Comparison of ENCODE assay signal across 9 cellular contexts in the genomic region with DNA sequence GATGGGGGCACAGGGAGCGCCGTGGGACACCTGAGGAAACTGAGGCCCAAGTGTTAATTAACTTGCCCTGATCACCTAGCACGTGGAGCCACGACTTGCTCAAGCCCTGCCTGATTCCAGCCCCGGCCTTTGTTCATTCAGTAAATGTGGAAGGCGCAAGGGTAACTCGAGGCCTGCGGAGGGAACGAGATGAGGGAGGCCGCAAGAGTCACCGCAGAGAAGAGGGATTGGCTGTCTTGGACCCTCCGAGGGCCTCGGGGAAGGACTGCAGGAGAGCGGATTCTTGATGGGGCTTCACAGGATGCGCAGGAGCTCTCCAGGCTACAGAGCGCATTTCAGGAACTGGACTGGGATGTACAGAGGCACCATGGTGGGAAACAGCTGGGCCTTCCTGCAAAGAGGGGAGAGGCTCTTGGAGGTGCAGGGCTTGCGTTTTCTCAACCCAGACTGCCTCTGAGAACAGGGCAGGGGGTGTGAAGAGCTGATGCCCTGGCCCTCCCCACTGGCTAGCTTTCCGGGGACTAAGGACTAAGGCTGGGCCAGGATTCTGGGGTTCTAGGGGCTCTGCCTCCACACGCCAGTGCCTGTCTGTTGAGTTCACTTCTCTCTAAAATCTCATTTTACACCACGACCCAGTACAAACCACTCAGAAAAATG. TPM values are rescaled to one million over a fixed set of nuclear protein-coding genes. Genes with fewer than 3 reads are reported as not detected.
DNase-seq lines count a peak whose midpoint lies in the region; ATAC-seq, FAIRE-seq and TF ChIP-seq lines count a peak whose summit lies in the region.
"Had no signal": no experiment of that assay in that cellular context is flagged by ENCODE, and none has a peak within 500 bp of the region (broad histone marks: within the 10 kb centered on the region; RNA-seq: fewer than 3 reads in every experiment).

No MANE protein-coding gene starts in this region.

- intact Hi-C loops in Calu3 (cut with micrococcal nuclease; ENCODE audit: unreplicated experiment) = no loop called here
- intact Hi-C loops in Panc1 (cut with micrococcal nuclease; ENCODE audit: unreplicated experiment) = loop anchor here (5.0 kb wide), 1 partner anchor 46 kb away; no protein-coding TSS in a partner anchor

- POLR2A ChIA-PET in Panc1 (lab: Charles Lee) = interaction anchor here (0.6 kb wide), 1 partner anchor 28 kb away, joined by 4 read pairs; the partner anchor contains the start of gene CAPN10

- DNase-seq in Calu3 = no peak
- DNase-seq in Panc1 (ENCODE audit: low read depth, low spot score) = no peak
- no peak for DNase-seq in effector memory CD8-positive, alpha-beta T cell
- DNase-seq in Kasumi-1 (lab: John Stamatoyannopoulos, UW) = no peak
- no peak for DNase-seq in small intestine
- DNase-seq in NCI-H1105 treated with DMSO at 0.1 percent for 48 hours (lab: John Stamatoyannopoulos, UW) = no peak
- no peak for DNase-seq in NCI-H1930 (lab: John Stamatoyannopoulos, UW)

- FAIRE-seq in small intestine (lab: Jason Lieb, UNC) = no peak

- H3K9me3 Mint-ChIP-seq in Calu3 (ENCODE audit: low read depth, unreplicated experiment) = no peaks in the 10 kb centered on the region
- no peaks in the 10 kb centered on the region for H3K9me3 Mint-ChIP-seq in effector memory CD8-positive, alpha-beta T cell

- H3K9ac ChIP-seq in parathyroid adenoma = no peak overlapping the region

- H3K4me1 Mint-ChIP-seq in Calu3 (ENCODE audit: low read depth, unreplicated experiment) = peaks cover 34% of the 10 kb centered on the region
- peaks cover 44 to 49% of the 10 kb centered on the region in 2 donors for H3K4me1 Mint-ChIP-seq in effector memory CD8-positive, alpha-beta T cell (ENCODE audit: low read depth in 2 of 2)

- H3K27me3 ChIP-seq in Panc1 (ENCODE audit: control insufficient read depth, insufficient read depth, low read length) (no peaks in the 10 kb centered on the region), parathyroid adenoma (ENCODE audit: control insufficient read depth, insufficient read depth, low read length) (no peaks in the 10 kb centered on the region), small intestine (ENCODE audit: control insufficient read depth in 2 of 2, insufficient read depth in 2 of 2, low read length in 2 of 2) (no peaks in the 10 kb centered on the region)
- H3K27me3 ChIP-seq: SJSA1 had no signal

- 80 to 84% (median 82%) methylated on average over 20 of the region's 20 CpGs for WGBS in small intestine, 3 donors

- H2AFZ ChIP-seq in parathyroid adenoma = no peak overlapping the region

- CTCF ChIA-PET in Calu3 (lab: Charles Lee) = interaction anchor here (0.6 to 2.0 kb wide), 3 partner anchors 22 to 98 kb away, joined by 3 to 13 read pairs (median 10); no protein-coding TSS in a partner anchor
- CTCF ChIA-PET in Panc1 (lab: Charles Lee) = interaction anchor here (0.7 kb wide), 1 partner anchor 366 kb away, joined by 3 read pairs; no protein-coding TSS in a partner anchor

- H3K9me3 ChIP-seq in Panc1 (ENCODE audit: control insufficient read depth, insufficient read depth, low read depth, low read length) = no peaks in the 10 kb centered on the region
- no peaks in the 10 kb centered on the region for H3K9me3 ChIP-seq in parathyroid adenoma (ENCODE audit: control insufficient read depth, low read length)
- no peaks in the 10 kb centered on the region for H3K9me3 ChIP-seq in small intestine (ENCODE audit: control insufficient read depth, low read depth)
- H3K9me3 ChIP-seq: SJSA1 had no signal

- peaks cover 60% of the 10 kb centered on the region for H3K36me3 Mint-ChIP-seq in Calu3 (ENCODE audit: insufficient read depth, unreplicated experiment)
- H3K36me3 Mint-ChIP-seq in effector memory CD8-positive, alpha-beta T cell (ENCODE audit: insufficient read depth) = peaks cover 36% of the 10 kb centered on the region

- H3K27ac ChIP-seq in Panc1 (ENCODE audit: low read length) = peak overlapping the region; percentile 91
- H3K27ac ChIP-seq in parathyroid adenoma = no peak overlapping the region
- no peak overlapping the region for H3K27ac ChIP-seq in small intestine (ENCODE audit: low read depth in 1 of 2, low read length in 1 of 2)
- H3K27ac ChIP-seq: SJSA1 had no signal

- in situ Hi-C loops in Panc1 (cut with HindIII; ENCODE audit: low pct_unique_long_range_greater_than_20kb, low sequenced_read_pairs) = no loop called here

- peak overlapping the region; percentile 93 for H3K4me3 Mint-ChIP-seq in Calu3 (ENCODE audit: low read depth, unreplicated experiment)
- peak overlapping the region; percentile 92 to 93 for H3K4me3 Mint-ChIP-seq in effector memory CD8-positive, alpha-beta T cell

- peak overlapping the region; percentile 83 for H3K27ac Mint-ChIP-seq in Calu3 (ENCODE audit: unreplicated experiment)
- H3K27ac Mint-ChIP-seq in effector memory CD8-positive, alpha-beta T cell = peak overlapping the region in 1 of 2 donors; percentile 44

- peaks cover 35% of the 10 kb centered on the region for H3K79me2 ChIP-seq in parathyroid adenoma

- H3K4me3 ChIP-seq in Panc1 (ENCODE audit: low read depth in 2 of 2, low read length in 2 of 2) = peak overlapping the region; percentile 24 to 38
- H3K4me3 ChIP-seq in parathyroid adenoma (ENCODE audit: low read depth, low read length) = peak overlapping the region; percentile 11
- peak overlapping the region in 1 of 2 donors; percentile 56 for H3K4me3 ChIP-seq in small intestine (ENCODE audit: low read depth in 1 of 2, low read length in 2 of 2)
- H3K4me3 ChIP-seq: SJSA1 had no signal

- peaks cover 32% of the 10 kb centered on the region for H3K4me1 ChIP-seq in Panc1 (ENCODE audit: control insufficient read depth, insufficient read depth, low read length)
- H3K4me1 ChIP-seq in parathyroid adenoma = peaks cover 16% of the 10 kb centered on the region
- peaks cover 6 to 8% of the 10 kb centered on the region in 2 donors for H3K4me1 ChIP-seq in small intestine (ENCODE audit: control insufficient read depth in 2 of 2, insufficient read depth in 1 of 2, low read depth in 1 of 2, low read length in 1 of 2)

- TF ChIP-seq CTCF in Calu3 (IDR thresholded peaks at IDR 0.05; ENCODE audit: unreplicated experiment) (no peak), Panc1 (IDR thresholded peaks at IDR 0.05) (no peak), parathyroid adenoma (IDR thresholded peaks at IDR 0.05) (no peak)

- BruUV-seq in Calu3 (replicated peaks; lab: Mats Ljungman, UMichigan) = no TSS peak
- no TSS peak for BruUV-seq in Panc1 (replicated peaks; lab: Mats Ljungman, UMichigan)

- H3K27me3 Mint-ChIP-seq in Calu3 (ENCODE audit: unreplicated experiment) = no peaks in the 10 kb centered on the region
- H3K27me3 Mint-ChIP-seq in effector memory CD8-positive, alpha-beta T cell = no peaks in the 10 kb centered on the region

- H3K36me3 ChIP-seq in Panc1 (ENCODE audit: control insufficient read depth, insufficient read depth, low read length) (peaks cover 4% of the 10 kb centered on the region), parathyroid adenoma (ENCODE audit: control insufficient read depth, insufficient read depth, low read length) (no peaks in the 10 kb centered on the region), small intestine (ENCODE audit: control insufficient read depth in 2 of 2, insufficient read depth in 2 of 2, low read length in 2 of 2) (no peaks in the 10 kb centered on the region)

- H3K4me2 ChIP-seq in parathyroid adenoma (ENCODE audit: low read length) = peak overlapping the region; percentile 63

- ATAC-seq in Panc1 = no peak
- ATAC-seq in effector memory CD8-positive, alpha-beta T cell (replicated peaks) = no peak

RNA-seq across cellular contexts. Expression of gene ANKMY1, which starts 0.6 kb away (rescaled TPM):
- 34.9 and 38.2 TPM in 2 replicates for total RNA-seq in Calu3 (2022)
- total RNA-seq in Panc1 (2021; ENCODE audit: unreplicated experiment) = 19.5 TPM
- 19.4 TPM for polyA plus RNA-seq in Panc1 (2012; ENCODE audit: insufficient read length)
- polyA plus RNA-seq in small intestine = 1 to 10 TPM; 3.4 to 5.9 (median 5.9) TPM

RNA-seq across cellular contexts. Expression of gene DUSP28, which starts 1.8 kb away (rescaled TPM):
- 5.1 and 8.5 TPM in 2 replicates for total RNA-seq in Calu3 (2022)
- 10.7 TPM for total RNA-seq in Panc1 (2021; ENCODE audit: unreplicated experiment)
- 5.3 TPM for polyA plus RNA-seq in Panc1 (2012; ENCODE audit: insufficient read length)
- polyA plus RNA-seq in small intestine = 1 to 10 TPM; 1.8 to 7.0 (median 3.1) TPM

RNA-seq across cellular contexts. Expression of gene RNPEPL1, which starts 9.9 kb away (rescaled TPM):
- total RNA-seq in Calu3 (2022) (80.6 and 82.9 TPM in 2 replicates), Panc1 (2021; ENCODE audit: unreplicated experiment) (88.2 TPM)
- 101 TPM for polyA plus RNA-seq in Panc1 (2012; ENCODE audit: insufficient read length)
- polyA plus RNA-seq in small intestine = 100 to 1,000 TPM; 100 to 149 (median 131) TPM

RNA-seq across cellular contexts. Expression of gene CAPN10, which starts 28.2 kb away (rescaled TPM):
- total RNA-seq in Calu3 (2022) = 49.3 and 52.6 TPM in 2 replicates
- 38.6 TPM for total RNA-seq in Panc1 (2021; ENCODE audit: unreplicated experiment)
- 31.9 TPM for polyA plus RNA-seq in Panc1 (2012; ENCODE audit: insufficient read length)
- polyA plus RNA-seq in small intestine = 10 to 100 TPM; 19.7 to 33.8 (median 32.9) TPM
